9 cellular contexts compared by ENCODE assay signal in genomic region chr3:24683511-24684384, GRCh38.
A peak's percentile ranks its signal among the peaks of the same experiment; 100 is the strongest.
DNase-seq lines count a peak whose midpoint lies in the region; ATAC-seq and TF ChIP-seq lines count a peak whose summit lies in the region.
"Had no signal": no experiment of that assay in that cellular context is flagged by ENCODE, and none has a peak within 500 bp of the region (broad histone marks: within the 10 kb centered on the region; RNA-seq: fewer than 3 reads in every experiment).

No MANE protein-coding gene starts in this region.

- no peak overlapping the region for H3K27ac Mint-ChIP-seq in stimulated activated effector memory CD8-positive, alpha-beta T cell treated with anti-CD3 and anti-CD28 coated beads, Interleukin-12 subunit alpha, Interleukin-12 subunit beta, amount 100 ng/mL, for 72 hours
- H3K27ac Mint-ChIP-seq: T-helper 1 cell treated with Interleukin-12 subunit alpha and Interleukin-12 subunit beta and Interleukin-4 antibody, amounts not matched to agents 30 μg/mL and 1 μg/mL, for 36 hours had no signal

- H3K4me3 ChIP-seq in DND-41 (ENCODE audit: low read depth in 1 of 2, low read length in 2 of 2) = no peak overlapping the region
- H3K4me3 ChIP-seq in WI38 (ENCODE audit: low read depth, low read length) = no peak overlapping the region
- H3K4me3 ChIP-seq in tibial artery = no peak overlapping the region

- peaks cover 1% of the 10 kb centered on the region; the same call in 1 of the 2 replicates for H3K4me1 ChIP-seq in DND-41 (ENCODE audit: insufficient read depth, low read length)
- H3K4me1 ChIP-seq in tibial artery = peaks cover 0 to 14% (median 3%) of the 10 kb centered on the region in 4 donors

- H3K4me2 ChIP-seq in DND-41 (ENCODE audit: insufficient read depth, low read length) = no peak overlapping the region

- no peak overlapping the region for H3K4me3 Mint-ChIP-seq in stimulated activated effector memory CD8-positive, alpha-beta T cell treated with anti-CD3 and anti-CD28 coated beads, Interleukin-12 subunit alpha, Interleukin-12 subunit beta, amount 100 ng/mL, for 72 hours
- H3K4me3 Mint-ChIP-seq: T-helper 1 cell treated with Interleukin-12 subunit alpha and Interleukin-12 subunit beta and Interleukin-4 antibody, amounts not matched to agents 30 μg/mL and 1 μg/mL, for 36 hours had no signal

- H3K27ac ChIP-seq in DND-41 (ENCODE audit: low read length) (no peak overlapping the region), tibial artery (no peak overlapping the region)

- H3K9me3 Mint-ChIP-seq in stimulated activated effector memory CD8-positive, alpha-beta T cell treated with anti-CD3 and anti-CD28 coated beads, Interleukin-12 subunit alpha, Interleukin-12 subunit beta, amount 100 ng/mL, for 72 hours = no peaks in the 10 kb centered on the region
- H3K9me3 Mint-ChIP-seq: T-helper 1 cell treated with Interleukin-12 subunit alpha and Interleukin-12 subunit beta and Interleukin-4 antibody, amounts not matched to agents 30 μg/mL and 1 μg/mL, for 36 hours had no signal

- H3K36me3 ChIP-seq in DND-41 (ENCODE audit: insufficient read depth, low read length) (no peaks in the 10 kb centered on the region), tibial artery (no peaks in the 10 kb centered on the region)

- intact Hi-C loops in tibial artery (cut with DNase I; ENCODE audit: low total_unique reads) = loop anchor here (5.0 to 10.0 kb wide), 2 partner anchors 686 to 799 kb away; no protein-coding TSS in a partner anchor

- H3K27me3 ChIP-seq in DND-41 (ENCODE audit: insufficient read depth, low read length, poor library complexity) = peaks cover 3% of the 10 kb centered on the region
- no peaks in the 10 kb centered on the region for H3K27me3 ChIP-seq in tibial artery

- no peak for ATAC-seq in DND-41 (ENCODE audit: insufficient read depth, low read depth)
- ATAC-seq in GM18907 (IDR thresholded peaks at IDR 0.05; ENCODE audit: unreplicated experiment) = no peak
- no peak for ATAC-seq in stimulated activated effector memory CD8-positive, alpha-beta T cell treated with anti-CD3 and anti-CD28 coated beads, Interleukin-12 subunit alpha, Interleukin-12 subunit beta, amount 100 ng/mL, for 72 hours
- no peak for ATAC-seq in HG02642 (IDR thresholded peaks at IDR 0.05; ENCODE audit: poor library complexity, unreplicated experiment)

- DNase-seq in DND-41 = no peak
- DNase-seq in inferior parietal cortex (ENCODE audit: extremely low spot score) = peak; percentile 76
- no peak for DNase-seq in tibial artery
- DNase-seq in stimulated activated effector memory CD8-positive, alpha-beta T cell treated with anti-CD3 and anti-CD28 coated beads, Interleukin-12 subunit alpha, Interleukin-12 subunit beta, amount 100 ng/mL, for 72 hours (ENCODE audit: low spot score in 2 of 2) = no peak

- no peaks in the 10 kb centered on the region for H3K36me3 Mint-ChIP-seq in stimulated activated effector memory CD8-positive, alpha-beta T cell treated with anti-CD3 and anti-CD28 coated beads, Interleukin-12 subunit alpha, Interleukin-12 subunit beta, amount 100 ng/mL, for 72 hours

- no peaks in the 10 kb centered on the region for H3K79me2 ChIP-seq in DND-41 (ENCODE audit: insufficient read depth, low read length)

- H2AFZ ChIP-seq in DND-41 (ENCODE audit: low read depth, low read length) = no peak overlapping the region

- peaks cover 13% of the 10 kb centered on the region for H3K4me1 Mint-ChIP-seq in stimulated activated effector memory CD8-positive, alpha-beta T cell treated with anti-CD3 and anti-CD28 coated beads, Interleukin-12 subunit alpha, Interleukin-12 subunit beta, amount 100 ng/mL, for 72 hours

- H3K9ac ChIP-seq in DND-41 (ENCODE audit: low read depth, low read length) = no peak overlapping the region

- H3K9me3 ChIP-seq in DND-41 (ENCODE audit: insufficient read depth, low read length, severe bottlenecking) = no peaks in the 10 kb centered on the region
- no peaks in the 10 kb centered on the region for H3K9me3 ChIP-seq in tibial artery

- no peaks in the 10 kb centered on the region for H4K20me1 ChIP-seq in DND-41 (ENCODE audit: insufficient read depth, low read length)

- TF ChIP-seq CTCF in DND-41 (IDR thresholded peaks at IDR 0.05; ENCODE audit: borderline replicate concordance, extremely low read depth, low read length, poor library complexity, severe bottlenecking) = peak; percentile 57
- peak; percentile 73 for TF ChIP-seq CTCF in LNCAP (IDR thresholded peaks at IDR 0.05)
- peak; percentile 29 for TF ChIP-seq CTCF in WI38 (IDR thresholded peaks at IDR 0.05; ENCODE audit: low read depth, low read length)
- peak; percentile 72 to 77 for TF ChIP-seq CTCF in tibial artery (IDR thresholded peaks at IDR 0.05)
